Comparison of ENCODE assay signal across 26 cellular contexts in the genomic region with DNA sequence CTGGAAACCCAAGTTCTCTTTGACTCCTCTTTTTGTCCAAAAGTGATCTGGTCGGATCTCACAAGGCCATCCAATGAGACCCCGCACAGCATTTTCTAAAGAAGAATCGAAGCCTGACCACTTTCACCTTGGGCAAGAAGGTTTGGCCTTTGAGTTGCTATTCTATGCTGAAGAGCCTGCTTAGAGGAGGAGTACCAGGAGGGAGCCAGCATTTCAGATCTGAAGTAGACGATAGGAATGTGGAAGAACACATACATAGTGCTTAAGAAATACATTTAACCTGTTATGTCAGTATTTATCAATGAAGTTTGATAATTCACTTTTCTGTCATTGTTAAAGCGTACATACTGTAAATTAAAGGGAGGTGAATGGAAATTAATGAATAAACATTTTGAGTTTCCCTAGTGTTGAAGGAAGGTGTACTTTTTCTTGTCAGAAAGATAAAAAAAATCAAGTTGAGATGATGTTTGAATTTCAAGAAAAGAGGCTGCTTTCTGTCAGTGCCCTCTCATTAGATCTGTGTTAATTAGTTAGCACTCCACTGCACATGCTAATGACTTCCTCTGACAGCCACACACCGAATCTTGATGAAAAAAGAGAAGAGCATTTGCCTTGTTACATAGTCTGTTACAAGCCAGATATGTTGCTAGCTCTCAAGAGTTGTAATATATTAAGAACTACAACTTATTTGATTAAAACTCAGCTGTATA. TPM values are rescaled to one million over a fixed set of nuclear protein-coding genes. Genes with fewer than 3 reads are reported as not detected.
A peak's percentile ranks its signal among the peaks of the same experiment; 100 is the strongest.
DNase-seq lines count a peak whose midpoint lies in the region; ATAC-seq and TF ChIP-seq lines count a peak whose summit lies in the region.
"Had no signal": no experiment of that assay in that cellular context is flagged by ENCODE, and none has a peak within 500 bp of the region (broad histone marks: within the 10 kb centered on the region; RNA-seq: fewer than 3 reads in every experiment).

No MANE protein-coding gene starts in this region.

- TF ChIP-seq CTCF in OCI-LY7 (conservative IDR thresholded peaks at IDR 0.05; ENCODE audit: low read length) (no peak), left lung (IDR thresholded peaks at IDR 0.05) (no peak)

- H3K27ac ChIP-seq in OCI-LY7 (ENCODE audit: low read depth, low read length, poor library complexity, severe bottlenecking) (peak overlapping the region; percentile 18), left lung (no peak overlapping the region)
- H3K27ac ChIP-seq: 22Rv1, C4-2B had no signal

- POLR2A ChIA-PET in OCI-LY7 (lab: Charles Lee): no interaction called here

- H3K4me3 ChIP-seq in OCI-LY7 (ENCODE audit: low read depth, low read length, poor library complexity, severe bottlenecking) (no peak overlapping the region), left lung (no peak overlapping the region)
- H3K4me3 ChIP-seq: HAP-1 had no signal

- intact Hi-C loops in OCI-LY7 (cut with micrococcal nuclease; ENCODE audit: unreplicated experiment) (no loop called here), left lung (cut with DNase I) (no loop called here)

- CTCF ChIA-PET in OCI-LY7 (lab: Charles Lee; ENCODE audit: unreplicated experiment): no interaction called here

- ATAC-seq in left lung: peak; percentile 56
- ATAC-seq in GM18517 (IDR thresholded peaks at IDR 0.05; ENCODE audit: unreplicated experiment): no peak

- H3K36me3 ChIP-seq in OCI-LY7 (ENCODE audit: insufficient read depth, low read length): peaks cover 75% of the 10 kb centered on the region
- H3K36me3 ChIP-seq in left lung: no peaks in the 10 kb centered on the region
- H3K36me3 ChIP-seq: HAP-1 had no signal

- no peaks in the 10 kb centered on the region for H3K27me3 ChIP-seq in left lung

- DNase-seq in NOMO-1 treated with DMSO at 0.1 percent for 48 hours (lab: John Stamatoyannopoulos, UW; ENCODE audit: unreplicated experiment) (peak; percentile 48), NOMO-1 treated with dmso at 0.1 percent for 144 hours (lab: John Stamatoyannopoulos, UW; ENCODE audit: unreplicated experiment) (no peak), OCI-LY7 (ENCODE audit: low spot score) (peak; percentile 34), left lung (no peak), NCI-H524 (lab: John Stamatoyannopoulos, UW) (no peak), NCI-H128 (lab: John Stamatoyannopoulos, UW; ENCODE audit: unreplicated experiment) (no peak)
- DNase-seq in activated T-cell treated with anti-CD3 and anti-CD28 coated beads, Interleukin-2, amount 50 U/mL, for 1 hour: no peak
- DNase-seq: CD8-positive, alpha-beta memory T cell; DMS 273 treated with DMSO at 0.1 percent for 48 hours; DMS79 treated with DMSO at 0.1 percent for 48 hours; GOT3; HFFc6; IMR-90; KG1; NCI-H1092; NCI-H1930; NCI-H2107; NCI-H524 treated with DMSO at 0.1 percent for 48 hours; NK-92 treated with Interleukin-12 subunit alpha and Interleukin-12 subunit beta, amount 100 ng/mL, for 24 hours; SIG-M5; SK-N-SH had no signal

- H3K9me2 ChIP-seq in OCI-LY7 (ENCODE audit: insufficient read depth, low read length): no peaks in the 10 kb centered on the region
- H3K9me2 ChIP-seq: SK-N-SH had no signal

- H4K20me1 ChIP-seq in OCI-LY7 (ENCODE audit: insufficient read depth, low read length): no peaks in the 10 kb centered on the region

- no peak overlapping the region for H2AFZ ChIP-seq in OCI-LY7 (ENCODE audit: low read length)

- peak overlapping the region; percentile 35 for H3K4me2 ChIP-seq in OCI-LY7 (ENCODE audit: low read length)
- H3K4me2 ChIP-seq: SK-N-SH had no signal

- H3K9me3 ChIP-seq in OCI-LY7 (ENCODE audit: low read length) (no peaks in the 10 kb centered on the region), left lung (no peaks in the 10 kb centered on the region)
- H3K9me3 ChIP-seq: HAP-1, SK-N-SH had no signal

- no TSS peak for BruUV-seq in OCI-LY7 (replicated peaks; lab: Mats Ljungman, UMichigan)

- H3K4me1 ChIP-seq in OCI-LY7 (ENCODE audit: insufficient read depth, low read length, poor library complexity, severe bottlenecking) (peaks cover 39% of the 10 kb centered on the region), left lung (no peaks in the 10 kb centered on the region)
- H3K4me1 ChIP-seq: HAP-1 had no signal

- H3K79me2 ChIP-seq in OCI-LY7 (ENCODE audit: insufficient read depth, low read depth, low read length): no peaks in the 10 kb centered on the region

RNA-seq across cellular contexts. Expression of gene TDRD6, which starts 10.9 kb away (rescaled TPM):
- total RNA-seq in OCI-LY7 (2014; rRNA removed; shearing (Covaris generic)): 3.5 and 4.6 TPM in 2 replicates
- 4.0 and 4.5 TPM in 2 replicates for total RNA-seq in OCI-LY7 (2022)
- under 1 TPM; 0.34 to 0.38 TPM for total RNA-seq in left lung
- total RNA-seq: B cell; CD8-positive, alpha-beta memory T cell; HFFc6; IMR-90 had no signal

RNA-seq across cellular contexts. Expression of gene SLC25A27, which starts 24.0 kb away (rescaled TPM):
- 155 and 175 TPM in 2 replicates for total RNA-seq in OCI-LY7 (2014; rRNA removed; shearing (Covaris generic))
- total RNA-seq in OCI-LY7 (2022) (157 and 203 TPM in 2 replicates), left lung (10 to 100 TPM in 1 of 2 donors, 1 to 10 TPM in 1; 8.1 to 12.4 TPM)
- total RNA-seq: IMR-90 had no signal

RNA-seq across cellular contexts. Expression of gene CYP39A1, which starts 24.1 kb away (rescaled TPM):
- total RNA-seq in OCI-LY7 (2014; rRNA removed; shearing (Covaris generic)): 13.4 and 15.4 TPM in 2 replicates
- total RNA-seq in OCI-LY7 (2022) (22.6 and 24.5 TPM in 2 replicates), left lung (10 to 100 TPM in 1 of 2 donors, 1 to 10 TPM in 1; 4.5 to 11.8 TPM)
- total RNA-seq: B cell; CD8-positive, alpha-beta memory T cell; HFFc6; IMR-90 had no signal

RNA-seq across cellular contexts. Expression of gene PLA2G7, which starts 58.4 kb away (rescaled TPM):
- total RNA-seq in OCI-LY7 (2014; rRNA removed; shearing (Covaris generic)): not detected in 2 replicates
- total RNA-seq in OCI-LY7 (2022): not detected in 2 replicates
- 10 to 100 TPM; 19.6 to 32.1 TPM for total RNA-seq in left lung
- total RNA-seq: HFFc6, IMR-90 had no signal

Comparison
In these comparisons a context has a peak if more than half of its experiments do, and no peak if none do; other contexts are left out.
1. DNase-seq: peak in NOMO-1 treated with DMSO at 0.1 percent for 48 hours (single experiment) and OCI-LY7 (single experiment); none in NOMO-1 treated with dmso at 0.1 percent for 144 hours (single experiment), left lung (0 of 2), activated T-cell treated with anti-CD3 and anti-CD28 coated beads, Interleukin-2, amount 50 U/mL, for 1 hour (single experiment), NCI-H524 (0 of 2) and NCI-H128 (single experiment).
2. RNA of gene SLC25A27, which starts 24.0 kb away (total RNA-seq): 155 to 203 TPM in OCI-LY7; 8.1 to 12.4 TPM in left lung; every median in the first group is over 10 times any median in the second.